ENCODE assay signal across 8 cellular contexts in the genomic region with DNA sequence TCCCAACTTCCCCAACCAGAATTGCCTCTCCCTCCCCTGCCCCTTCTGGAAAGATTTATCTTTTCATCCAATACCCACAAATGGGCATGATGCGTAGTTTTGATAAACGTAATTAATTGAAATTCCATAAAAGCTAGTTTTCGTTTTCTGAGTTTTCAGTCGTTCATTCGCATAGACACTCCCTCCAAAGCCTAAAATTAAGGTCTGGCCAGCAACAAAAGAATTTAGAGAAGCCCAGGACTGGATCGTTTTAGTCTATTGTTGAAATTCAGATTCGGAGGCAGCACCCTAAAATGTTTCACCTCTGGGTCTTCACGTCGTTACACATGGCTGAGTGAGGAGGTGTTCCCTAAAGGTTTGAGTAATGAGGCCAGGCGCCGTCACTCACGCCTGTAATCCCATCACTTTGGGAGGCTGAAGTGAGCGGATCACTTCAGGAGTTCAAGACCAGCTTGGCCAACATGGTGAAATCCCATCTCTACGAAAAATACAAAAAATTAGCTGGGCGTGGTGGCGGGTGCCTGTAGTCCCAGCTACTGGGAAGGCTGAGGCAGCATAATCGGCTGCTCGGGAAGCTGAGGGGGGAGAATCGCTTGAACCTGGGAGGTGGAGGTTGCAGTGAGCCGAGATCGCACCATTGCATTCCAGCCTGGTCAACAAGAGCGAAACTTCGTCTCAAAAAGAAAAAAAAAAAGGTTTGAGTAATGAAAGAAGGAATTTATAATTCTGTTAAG. TPM values are rescaled to one million over a fixed set of nuclear protein-coding genes. Genes with fewer than 3 reads are reported as not detected.
A peak's percentile ranks its signal among the peaks of the same experiment; 100 is the strongest.
DNase-seq lines count a peak whose midpoint lies in the region; ATAC-seq and TF ChIP-seq lines count a peak whose summit lies in the region.

No MANE protein-coding gene starts in this region.

- H3F3A ChIP-seq in GM23248 (ENCODE audit: insufficient read depth) (no peaks in the 10 kb centered on the region), SU-DHL-6 (ENCODE audit: insufficient read depth) (no peaks in the 10 kb centered on the region)

- no peaks in the 10 kb centered on the region for H3K9me2 ChIP-seq in GM23248 (ENCODE audit: insufficient read depth)
- H3K9me2 ChIP-seq in SU-DHL-6 (replicated peaks; ENCODE audit: insufficient read depth, low read length) = no peaks in the 10 kb centered on the region

- H3K4me2 ChIP-seq in GM23248 (ENCODE audit: unreplicated experiment) (peak overlapping the region; percentile 84), SU-DHL-6 (ENCODE audit: low read depth, low read length, poor library complexity, severe bottlenecking) (peak overlapping the region; percentile 78)

- TF ChIP-seq CTCF in SU-DHL-6 (IDR thresholded peaks at IDR 0.05; ENCODE audit: insufficient read depth, low read length, poor library complexity, severe bottlenecking) (no peak), fibroblast of pulmonary artery (IDR thresholded peaks at IDR 0.05; ENCODE audit: low read length, missing control alignments) (no peak), gastrocnemius medialis (IDR thresholded peaks at IDR 0.05 in 4 of 5, conservative IDR thresholded peaks at IDR 0.05 in 1 of 5) (no peak)

- no peaks in the 10 kb centered on the region for H4K20me1 ChIP-seq in GM23248 (ENCODE audit: insufficient read depth)
- H4K20me1 ChIP-seq in SU-DHL-6 (ENCODE audit: low read depth, low read length) = peaks cover 3% of the 10 kb centered on the region; the same call in 1 of the 2 replicates

- no peaks in the 10 kb centered on the region for H3K9me3 ChIP-seq in GM23248 (ENCODE audit: low read depth)
- H3K9me3 ChIP-seq in SU-DHL-6 (ENCODE audit: insufficient read depth, low read length) = no peaks in the 10 kb centered on the region
- no peaks in the 10 kb centered on the region for H3K9me3 ChIP-seq in gastrocnemius medialis

- H2AFZ ChIP-seq in GM23248 = peak overlapping the region; percentile 97
- H2AFZ ChIP-seq in SU-DHL-6 (ENCODE audit: low read depth, low read length, severe bottlenecking) = peak overlapping the region; percentile 92

- ATAC-seq in gastrocnemius medialis (peak in 1 of 2 donors; percentile 21), HG02763 (IDR thresholded peaks at IDR 0.05; ENCODE audit: unreplicated experiment) (no peak)

- TF ChIP-seq POLR2A in gastrocnemius medialis (IDR thresholded peaks at IDR 0.05) = no peak

- intact Hi-C loops in gastrocnemius medialis (cut with DNase I; ENCODE audit: low total_unique reads) = no loop called here
- intact Hi-C loops in posterior cingulate gyrus (cut with DNase I) = no loop called here

- peak overlapping the region; percentile 92 for H3K4me3 ChIP-seq in GM23248
- peak overlapping the region; percentile 78 for H3K4me3 ChIP-seq in SU-DHL-6 (ENCODE audit: insufficient read depth, low read length, poor library complexity, severe bottlenecking)
- H3K4me3 ChIP-seq in fibroblast of pulmonary artery (replicated peaks; ENCODE audit: low read depth, low read length) = peak overlapping the region; percentile 78
- peak overlapping the region; percentile 67 to 97 (median 89) for H3K4me3 ChIP-seq in gastrocnemius medialis

- no peaks in the 10 kb centered on the region for H3K36me3 ChIP-seq in GM23248 (ENCODE audit: low read depth)
- no peaks in the 10 kb centered on the region for H3K36me3 ChIP-seq in SU-DHL-6 (ENCODE audit: low read length)
- H3K36me3 ChIP-seq in gastrocnemius medialis = no peaks in the 10 kb centered on the region

- DNase-seq in GM23248 = no peak
- DNase-seq in fibroblast of pulmonary artery (ENCODE audit: low read depth) = no peak
- no peak for DNase-seq in gastrocnemius medialis
- DNase-seq in stimulated activated naive CD4-positive, alpha-beta T cell (lab: John Stamatoyannopoulos, UW) = no peak
- no peak for DNase-seq in UCSD-AML1 (lab: John Stamatoyannopoulos, UW; ENCODE audit: unreplicated experiment)
- DNase-seq in posterior cingulate gyrus = no peak

- WGBS in GM23248 (ENCODE audit: low coverage in 1 of 2, low lambda C conversion rate in 2 of 2, missing lambda C conversion rate in 2 of 2), 2 experiments = 48 to 49% methylated on average over 23 of the region's 23 CpGs

- H3K9ac ChIP-seq in GM23248 (peak overlapping the region; percentile 94), SU-DHL-6 (ENCODE audit: low read length) (peak overlapping the region; percentile 85)

- H3K79me2 ChIP-seq in GM23248 (ENCODE audit: insufficient read depth) (peaks cover 48% of the 10 kb centered on the region), SU-DHL-6 (ENCODE audit: insufficient read depth, low read length) (peaks cover 42% of the 10 kb centered on the region)

- H3K27me3 ChIP-seq in GM23248 (replicated peaks; ENCODE audit: insufficient read depth) (no peaks in the 10 kb centered on the region), SU-DHL-6 (ENCODE audit: low read length) (no peaks in the 10 kb centered on the region), gastrocnemius medialis (no peaks in the 10 kb centered on the region)

- in situ Hi-C loops in GM23248 (cut with MboI) (no loop called here), gastrocnemius medialis (cut with MboI; ENCODE audit: low sequenced_read_pairs in 4 of 4) (no loop called here)

- peaks cover 14% of the 10 kb centered on the region for H3K4me1 ChIP-seq in GM23248 (ENCODE audit: insufficient read depth)
- peaks cover 27 to 38% of the 10 kb centered on the region in 2 donors for H3K4me1 ChIP-seq in gastrocnemius medialis

- H3K27ac ChIP-seq in GM23248 (peak overlapping the region; percentile 71), SU-DHL-6 (ENCODE audit: low read depth, low read length) (no peak overlapping the region), gastrocnemius medialis (peak overlapping the region; percentile 85 to 95 (median 88))

RNA-seq across cellular contexts. Expression of gene NDUFC2, which starts 0.6 kb away (rescaled TPM):
- total RNA-seq in GM23248 (2014; rRNA removed; shearing (Covaris generic)) = 69.0 and 86.6 TPM in 2 replicates
- polyA plus RNA-seq in GM23248 (2016; fragmentation: Nextera tagmentation; extraction: Ambion mirVana) = 462 and 471 TPM in 2 replicates
- total RNA-seq in gastrocnemius medialis = 100 to 1,000 TPM in 3 of 4 donors, 10 to 100 TPM in 1; 83.7 to 207 (median 156) TPM

RNA-seq across cellular contexts. Expression of gene THRSP, which starts 16.6 kb away (rescaled TPM):
- total RNA-seq in GM23248 (2014; rRNA removed; shearing (Covaris generic)) = not detected in 2 replicates
- polyA plus RNA-seq in GM23248 (2016; fragmentation: Nextera tagmentation; extraction: Ambion mirVana) = not detected in 2 replicates
- 10 to 100 TPM in 2 of 4 donors, under 1 TPM in 1, not detected in 1; 0.67 to 31.3 (median 14.0) TPM for total RNA-seq in gastrocnemius medialis

RNA-seq across cellular contexts. Expression of gene KCTD14, which starts 57.2 kb away (rescaled TPM):
- 0.63 and 1.4 TPM in 2 replicates for total RNA-seq in GM23248 (2014; rRNA removed; shearing (Covaris generic))
- polyA plus RNA-seq in GM23248 (2016; fragmentation: Nextera tagmentation; extraction: Ambion mirVana) = 0.85 and 1.0 TPM in 2 replicates
- total RNA-seq in gastrocnemius medialis = under 1 TPM in 2 of 4 donors, not detected in 2; 0.25 to 0.38 TPM

RNA-seq across cellular contexts. Expression of gene ALG8, which starts 59.2 kb away (rescaled TPM):
- total RNA-seq in GM23248 (2014; rRNA removed; shearing (Covaris generic)) = 41.6 and 42.2 TPM in 2 replicates
- polyA plus RNA-seq in GM23248 (2016; fragmentation: Nextera tagmentation; extraction: Ambion mirVana) = 57.2 and 59.9 TPM in 2 replicates
- 10 to 100 TPM in 2 of 4 donors, 1 to 10 TPM in 2; 9.0 to 12.9 (median 10.9) TPM for total RNA-seq in gastrocnemius medialis
